In genomic region chr6:11354019-11354418, GRCh38 we compare ENCODE assay signal across 8 cellular contexts.
DNase-seq lines count a peak whose midpoint lies in the region; ATAC-seq and TF ChIP-seq lines count a peak whose summit lies in the region.

No MANE protein-coding gene starts in this region.

- ATAC-seq in HG03354 (IDR thresholded peaks at IDR 0.05; ENCODE audit: poor library complexity, severe bottlenecking, unreplicated experiment) (peak; percentile 56), heart right ventricle (peak; percentile 71 to 91 (median 86))

- no peaks in the 10 kb centered on the region for H3K36me3 ChIP-seq in heart right ventricle

- peak overlapping the region; percentile 18 for H3K4me3 Mint-ChIP-seq in activated T-helper 2 cell treated with anti-CD3 and anti-CD28 coated beads, Interferon-gamma antibody, Interleukin-2, Interleukin-4, amounts not matched to agents 10 μg/mL and 5 μg/mL and 100 μg/mL, durations not matched to agents 14 hours and 24 hours and 36 hours (ENCODE audit: low read depth)

- peaks cover 69% of the 10 kb centered on the region for H3K4me1 Mint-ChIP-seq in activated T-helper 2 cell treated with anti-CD3 and anti-CD28 coated beads, Interferon-gamma antibody, Interleukin-2, Interleukin-4, amounts not matched to agents 10 μg/mL and 5 μg/mL and 100 μg/mL, durations not matched to agents 14 hours and 24 hours and 36 hours (ENCODE audit: low read depth)

- H3K9me3 ChIP-seq in heart right ventricle, result no peaks in the 10 kb centered on the region

- WGBS in heart right ventricle, 2 donors, result 35 to 37% methylated on average over 4 of the region's 4 CpGs

- H3K9me3 Mint-ChIP-seq in activated T-helper 2 cell treated with anti-CD3 and anti-CD28 coated beads, Interferon-gamma antibody, Interleukin-2, Interleukin-4, amounts not matched to agents 10 μg/mL and 5 μg/mL and 100 μg/mL, durations not matched to agents 14 hours and 24 hours and 36 hours, result peaks cover 13% of the 10 kb centered on the region

- peaks cover 84% of the 10 kb centered on the region for H3K36me3 Mint-ChIP-seq in activated T-helper 2 cell treated with anti-CD3 and anti-CD28 coated beads, Interferon-gamma antibody, Interleukin-2, Interleukin-4, amounts not matched to agents 10 μg/mL and 5 μg/mL and 100 μg/mL, durations not matched to agents 14 hours and 24 hours and 36 hours (ENCODE audit: low read depth)

- no peaks in the 10 kb centered on the region for H3K27me3 ChIP-seq in heart right ventricle

- intact Hi-C loops in activated T-helper 2 cell treated with anti-CD3 and anti-CD28 coated beads, Interferon-gamma antibody, Interleukin-2, Interleukin-4, amounts not matched to agents 10 μg/mL and 5 μg/mL and 100 μg/mL, durations not matched to agents 14 hours and 24 hours and 36 hours (cut with micrococcal nuclease), result loop anchor here (1.0 kb wide), 4 partner anchors 11 to 30 kb away; no protein-coding TSS in a partner anchor
- intact Hi-C loops in heart right ventricle (cut with DNase I), result loop anchor here in 4 of 10 donors (5.0 kb wide), 3 partner anchors 37 to 122 kb away; partner anchors contain the start of gene NEDD9 (in 1 of the 4)

- peak overlapping the region; percentile 53 to 95 (median 86) for H3K27ac ChIP-seq in heart right ventricle

- no peaks in the 10 kb centered on the region for H3K27me3 Mint-ChIP-seq in activated T-helper 2 cell treated with anti-CD3 and anti-CD28 coated beads, Interferon-gamma antibody, Interleukin-2, Interleukin-4, amounts not matched to agents 10 μg/mL and 5 μg/mL and 100 μg/mL, durations not matched to agents 14 hours and 24 hours and 36 hours (ENCODE audit: low read depth)

- H3K27ac Mint-ChIP-seq in activated T-helper 2 cell treated with anti-CD3 and anti-CD28 coated beads, Interferon-gamma antibody, Interleukin-2, Interleukin-4, amounts not matched to agents 10 μg/mL and 5 μg/mL and 100 μg/mL, durations not matched to agents 14 hours and 24 hours and 36 hours, result peak overlapping the region; percentile 94

- DNase-seq in CD1c-positive myeloid dendritic cell (ENCODE audit: extremely low spot score) (peak; percentile 25), heart right ventricle (peak; percentile 31 to 74), mesenteric fat pad (ENCODE audit: low spot score) (no peak), NCI-H510A treated with DMSO at 0.1 percent for 48 hours (lab: John Stamatoyannopoulos, UW) (no peak), cerebellum (ENCODE audit: low spot score) (no peak)
- DNase-seq in activated T-helper 2 cell treated with anti-CD3 and anti-CD28 coated beads, Interferon-gamma antibody, Interleukin-2, Interleukin-4, amounts not matched to agents 10 μg/mL and 5 μg/mL and 100 μg/mL, durations not matched to agents 14 hours and 24 hours and 36 hours (ENCODE audit: low spot score), result peak; percentile 44
- DNase-seq in stimulated activated CD4-positive, alpha-beta T cell treated with anti-CD3 and anti-CD28 coated beads, Interleukin-4, amount 100 ng/mL, for 24 hours, result peak; percentile 80

- no peak for TF ChIP-seq CTCF in heart right ventricle (IDR thresholded peaks at IDR 0.05)

- peaks cover 9 to 81% (median 47%) of the 10 kb centered on the region in 9 donors for H3K4me1 ChIP-seq in heart right ventricle

- no peak overlapping the region for H3K4me3 ChIP-seq in heart right ventricle

Comparison
In these comparisons a context has a peak if more than half of its experiments do, and no peak if none do; other contexts are left out.
1. DNase-seq: peak in CD1c-positive myeloid dendritic cell (single experiment), activated T-helper 2 cell treated with anti-CD3 and anti-CD28 coated beads, Interferon-gamma antibody, Interleukin-2, Interleukin-4, amounts not matched to agents 10 μg/mL and 5 μg/mL and 100 μg/mL, durations not matched to agents 14 hours and 24 hours and 36 hours (single experiment), heart right ventricle (2 of 2) and stimulated activated CD4-positive, alpha-beta T cell treated with anti-CD3 and anti-CD28 coated beads, Interleukin-4, amount 100 ng/mL, for 24 hours (single experiment); none in mesenteric fat pad (single experiment), NCI-H510A treated with DMSO at 0.1 percent for 48 hours (single experiment) and cerebellum (single experiment).